1 cellular context compared by ENCODE assay signal in the genomic region with DNA sequence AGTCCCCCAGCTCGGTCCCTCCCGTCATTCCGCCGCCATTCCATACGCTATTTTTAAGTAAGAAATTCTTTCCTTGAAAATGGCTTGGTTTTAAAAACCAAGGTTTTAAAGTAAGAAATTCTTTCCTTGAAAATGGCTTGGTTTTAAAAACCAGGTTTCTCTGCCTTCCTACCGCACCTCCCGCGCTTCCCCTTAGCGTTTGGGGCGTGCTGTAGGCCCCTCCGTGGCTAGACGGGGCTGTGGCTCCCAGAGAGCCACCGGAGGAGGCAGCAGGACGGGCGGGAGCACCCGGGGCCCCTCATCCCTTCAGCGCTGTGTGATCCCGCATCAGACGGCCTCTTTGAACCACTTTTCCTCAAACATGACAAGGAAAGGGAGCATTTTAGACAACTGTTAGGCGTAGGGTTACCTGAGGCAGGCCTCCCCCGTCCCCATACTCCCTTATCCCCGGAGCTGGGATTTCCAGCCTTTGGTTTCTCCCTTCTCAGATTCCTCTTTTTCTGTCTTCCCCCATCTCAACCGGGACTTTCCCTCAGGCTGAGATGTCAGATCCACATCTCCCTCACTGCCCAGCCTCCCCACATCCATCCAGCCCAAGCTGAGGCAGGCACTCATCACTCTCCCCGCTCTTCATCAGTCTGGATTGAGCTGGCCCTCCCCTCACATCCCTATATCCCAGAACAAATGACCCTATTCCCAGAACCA.
TF ChIP-seq lines count a peak whose summit lies in the region.

No MANE protein-coding gene starts in this region.

TF ChIP-seq in GM23338, 12 proteins besides CTCF, POLR2A, EP300 and RAD21 (continued from another document):
- TF ChIP-seq, protein P1, sequence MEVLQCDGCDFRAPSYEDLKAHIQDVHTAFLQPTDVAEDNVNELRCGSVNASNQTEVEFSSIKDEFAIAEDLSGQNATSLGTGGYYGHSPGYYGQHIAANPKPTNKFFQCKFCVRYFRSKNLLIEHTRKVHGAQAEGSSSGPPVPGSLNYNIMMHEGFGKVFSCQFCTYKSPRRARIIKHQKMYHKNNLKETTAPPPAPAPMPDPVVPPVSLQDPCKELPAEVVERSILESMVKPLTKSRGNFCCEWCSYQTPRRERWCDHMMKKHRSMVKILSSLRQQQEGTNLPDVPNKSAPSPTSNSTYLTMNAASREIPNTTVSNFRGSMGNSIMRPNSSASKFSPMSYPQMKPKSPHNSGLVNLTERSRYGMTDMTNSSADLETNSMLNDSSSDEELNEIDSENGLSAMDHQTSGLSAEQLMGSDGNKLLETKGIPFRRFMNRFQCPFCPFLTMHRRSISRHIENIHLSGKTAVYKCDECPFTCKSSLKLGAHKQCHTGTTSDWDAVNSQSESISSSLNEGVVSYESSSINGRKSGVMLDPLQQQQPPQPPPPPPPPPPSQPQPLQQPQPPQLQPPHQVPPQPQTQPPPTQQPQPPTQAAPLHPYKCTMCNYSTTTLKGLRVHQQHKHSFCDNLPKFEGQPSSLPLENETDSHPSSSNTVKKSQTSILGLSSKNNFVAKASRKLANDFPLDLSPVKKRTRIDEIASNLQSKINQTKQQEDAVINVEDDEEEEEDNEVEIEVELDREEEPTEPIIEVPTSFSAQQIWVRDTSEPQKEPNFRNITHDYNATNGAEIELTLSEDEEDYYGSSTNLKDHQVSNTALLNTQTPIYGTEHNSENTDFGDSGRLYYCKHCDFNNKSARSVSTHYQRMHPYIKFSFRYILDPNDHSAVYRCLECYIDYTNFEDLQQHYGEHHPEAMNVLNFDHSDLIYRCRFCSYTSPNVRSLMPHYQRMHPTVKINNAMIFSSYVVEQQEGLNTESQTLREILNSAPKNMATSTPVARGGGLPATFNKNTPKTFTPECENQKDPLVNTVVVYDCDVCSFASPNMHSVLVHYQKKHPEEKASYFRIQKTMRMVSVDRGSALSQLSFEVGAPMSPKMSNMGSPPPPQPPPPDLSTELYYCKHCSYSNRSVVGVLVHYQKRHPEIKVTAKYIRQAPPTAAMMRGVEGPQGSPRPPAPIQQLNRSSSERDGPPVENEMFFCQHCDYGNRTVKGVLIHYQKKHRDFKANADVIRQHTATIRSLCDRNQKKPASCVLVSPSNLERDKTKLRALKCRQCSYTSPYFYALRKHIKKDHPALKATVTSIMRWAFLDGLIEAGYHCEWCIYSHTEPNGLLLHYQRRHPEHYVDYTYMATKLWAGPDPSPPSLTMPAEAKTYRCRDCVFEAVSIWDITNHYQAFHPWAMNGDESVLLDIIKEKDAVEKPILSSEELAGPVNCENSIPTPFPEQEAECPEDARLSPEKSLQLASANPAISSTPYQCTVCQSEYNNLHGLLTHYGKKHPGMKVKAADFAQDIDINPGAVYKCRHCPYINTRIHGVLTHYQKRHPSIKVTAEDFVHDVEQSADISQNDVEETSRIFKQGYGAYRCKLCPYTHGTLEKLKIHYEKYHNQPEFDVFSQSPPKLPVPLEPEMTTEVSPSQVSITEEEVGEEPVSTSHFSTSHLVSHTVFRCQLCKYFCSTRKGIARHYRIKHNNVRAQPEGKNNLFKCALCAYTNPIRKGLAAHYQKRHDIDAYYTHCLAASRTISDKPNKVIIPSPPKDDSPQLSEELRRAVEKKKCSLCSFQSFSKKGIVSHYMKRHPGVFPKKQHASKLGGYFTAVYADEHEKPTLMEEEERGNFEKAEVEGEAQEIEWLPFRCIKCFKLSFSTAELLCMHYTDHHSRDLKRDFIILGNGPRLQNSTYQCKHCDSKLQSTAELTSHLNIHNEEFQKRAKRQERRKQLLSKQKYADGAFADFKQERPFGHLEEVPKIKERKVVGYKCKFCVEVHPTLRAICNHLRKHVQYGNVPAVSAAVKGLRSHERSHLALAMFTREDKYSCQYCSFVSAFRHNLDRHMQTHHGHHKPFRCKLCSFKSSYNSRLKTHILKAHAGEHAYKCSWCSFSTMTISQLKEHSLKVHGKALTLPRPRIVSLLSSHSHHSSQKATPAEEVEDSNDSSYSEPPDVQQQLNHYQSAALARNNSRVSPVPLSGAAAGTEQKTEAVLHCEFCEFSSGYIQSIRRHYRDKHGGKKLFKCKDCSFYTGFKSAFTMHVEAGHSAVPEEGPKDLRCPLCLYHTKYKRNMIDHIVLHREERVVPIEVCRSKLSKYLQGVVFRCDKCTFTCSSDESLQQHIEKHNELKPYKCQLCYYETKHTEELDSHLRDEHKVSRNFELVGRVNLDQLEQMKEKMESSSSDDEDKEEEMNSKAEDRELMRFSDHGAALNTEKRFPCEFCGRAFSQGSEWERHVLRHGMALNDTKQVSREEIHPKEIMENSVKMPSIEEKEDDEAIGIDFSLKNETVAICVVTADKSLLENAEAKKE (CRISPR knock-in tag; IDR thresholded peaks at IDR 0.05): no peak
- TF ChIP-seq EZH2phosphoT487 (IDR thresholded peaks at IDR 0.05; ENCODE audit: unreplicated experiment) (no peak), POLR2AphosphoS5 (IDR thresholded peaks at IDR 0.05; ENCODE audit: low read depth) (no peak), ZNF114 (CRISPR knock-in tag; IDR thresholded peaks at IDR 0.05) (no peak), STAT1 (IDR thresholded peaks at IDR 0.05; ENCODE audit: unreplicated experiment) (no peak), CREB1 (CRISPR knock-in tag; IDR thresholded peaks at IDR 0.05; ENCODE audit: low read depth) (no peak), NANOG (IDR thresholded peaks at IDR 0.05; ENCODE audit: borderline replicate concordance) (no peak), ZNF331 (CRISPR knock-in tag; IDR thresholded peaks at IDR 0.05; ENCODE audit: low read depth) (no peak), EZH2 (IDR thresholded peaks at IDR 0.05; ENCODE audit: low read depth, unreplicated experiment) (no peak)
- TF ChIP-seq, protein P2, sequence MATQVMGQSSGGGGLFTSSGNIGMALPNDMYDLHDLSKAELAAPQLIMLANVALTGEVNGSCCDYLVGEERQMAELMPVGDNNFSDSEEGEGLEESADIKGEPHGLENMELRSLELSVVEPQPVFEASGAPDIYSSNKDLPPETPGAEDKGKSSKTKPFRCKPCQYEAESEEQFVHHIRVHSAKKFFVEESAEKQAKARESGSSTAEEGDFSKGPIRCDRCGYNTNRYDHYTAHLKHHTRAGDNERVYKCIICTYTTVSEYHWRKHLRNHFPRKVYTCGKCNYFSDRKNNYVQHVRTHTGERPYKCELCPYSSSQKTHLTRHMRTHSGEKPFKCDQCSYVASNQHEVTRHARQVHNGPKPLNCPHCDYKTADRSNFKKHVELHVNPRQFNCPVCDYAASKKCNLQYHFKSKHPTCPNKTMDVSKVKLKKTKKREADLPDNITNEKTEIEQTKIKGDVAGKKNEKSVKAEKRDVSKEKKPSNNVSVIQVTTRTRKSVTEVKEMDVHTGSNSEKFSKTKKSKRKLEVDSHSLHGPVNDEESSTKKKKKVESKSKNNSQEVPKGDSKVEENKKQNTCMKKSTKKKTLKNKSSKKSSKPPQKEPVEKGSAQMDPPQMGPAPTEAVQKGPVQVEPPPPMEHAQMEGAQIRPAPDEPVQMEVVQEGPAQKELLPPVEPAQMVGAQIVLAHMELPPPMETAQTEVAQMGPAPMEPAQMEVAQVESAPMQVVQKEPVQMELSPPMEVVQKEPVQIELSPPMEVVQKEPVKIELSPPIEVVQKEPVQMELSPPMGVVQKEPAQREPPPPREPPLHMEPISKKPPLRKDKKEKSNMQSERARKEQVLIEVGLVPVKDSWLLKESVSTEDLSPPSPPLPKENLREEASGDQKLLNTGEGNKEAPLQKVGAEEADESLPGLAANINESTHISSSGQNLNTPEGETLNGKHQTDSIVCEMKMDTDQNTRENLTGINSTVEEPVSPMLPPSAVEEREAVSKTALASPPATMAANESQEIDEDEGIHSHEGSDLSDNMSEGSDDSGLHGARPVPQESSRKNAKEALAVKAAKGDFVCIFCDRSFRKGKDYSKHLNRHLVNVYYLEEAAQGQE (IDR thresholded peaks at IDR 0.05; ENCODE audit: unreplicated experiment): no peak
- TF ChIP-seq, protein P3, sequence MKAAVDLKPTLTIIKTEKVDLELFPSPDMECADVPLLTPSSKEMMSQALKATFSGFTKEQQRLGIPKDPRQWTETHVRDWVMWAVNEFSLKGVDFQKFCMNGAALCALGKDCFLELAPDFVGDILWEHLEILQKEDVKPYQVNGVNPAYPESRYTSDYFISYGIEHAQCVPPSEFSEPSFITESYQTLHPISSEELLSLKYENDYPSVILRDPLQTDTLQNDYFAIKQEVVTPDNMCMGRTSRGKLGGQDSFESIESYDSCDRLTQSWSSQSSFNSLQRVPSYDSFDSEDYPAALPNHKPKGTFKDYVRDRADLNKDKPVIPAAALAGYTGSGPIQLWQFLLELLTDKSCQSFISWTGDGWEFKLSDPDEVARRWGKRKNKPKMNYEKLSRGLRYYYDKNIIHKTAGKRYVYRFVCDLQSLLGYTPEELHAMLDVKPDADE (IDR thresholded peaks at IDR 0.05): no peak
